9 cellular contexts compared by ENCODE assay signal in genomic region chr2:201130524-201131186, GRCh38. TPM values are rescaled to one million over a fixed set of nuclear protein-coding genes. Genes with fewer than 3 reads are reported as not detected.
A peak's percentile ranks its signal among the peaks of the same experiment; 100 is the strongest.
DNase-seq lines count a peak whose midpoint lies in the region; ATAC-seq and TF ChIP-seq lines count a peak whose summit lies in the region.
"Had no signal": no experiment of that assay in that cellular context is flagged by ENCODE, and none has a peak within 500 bp of the region (broad histone marks: within the 10 kb centered on the region; RNA-seq: fewer than 3 reads in every experiment).

No MANE protein-coding gene starts in this region.

- TF ChIP-seq CTCF in RWPE2 (IDR thresholded peaks at IDR 0.05; ENCODE audit: poor library complexity, severe bottlenecking): no peak

- H3K27ac Mint-ChIP-seq in natural killer cell treated with Interleukin-12 subunit alpha and Interleukin-12 subunit beta and Interleukin-15 and Interleukin-18, amount 100 ng/mL, for 72 hours: peak overlapping the region; percentile 97 to 100

- H3K9me3 ChIP-seq in RWPE2 (ENCODE audit: severe bottlenecking): no peaks in the 10 kb centered on the region

- peaks cover 47% of the 10 kb centered on the region for H3K36me3 Mint-ChIP-seq in natural killer cell treated with Interleukin-12 subunit alpha and Interleukin-12 subunit beta and Interleukin-15 and Interleukin-18, amount 100 ng/mL, for 72 hours

- H3K27me3 Mint-ChIP-seq in natural killer cell treated with Interleukin-12 subunit alpha and Interleukin-12 subunit beta and Interleukin-15 and Interleukin-18, amount 100 ng/mL, for 72 hours: no peaks in the 10 kb centered on the region

- H3K4me1 Mint-ChIP-seq in natural killer cell treated with Interleukin-12 subunit alpha and Interleukin-12 subunit beta and Interleukin-15 and Interleukin-18, amount 100 ng/mL, for 72 hours (ENCODE audit: low read depth in 2 of 2): peaks cover 55 to 71% of the 10 kb centered on the region in 2 donors

- no peaks in the 10 kb centered on the region for H3K9me3 Mint-ChIP-seq in natural killer cell treated with Interleukin-12 subunit alpha and Interleukin-12 subunit beta and Interleukin-15 and Interleukin-18, amount 100 ng/mL, for 72 hours

- peaks cover 15% of the 10 kb centered on the region for H3K36me3 ChIP-seq in RWPE2 (ENCODE audit: low read depth)

- H3K4me3 Mint-ChIP-seq in natural killer cell treated with Interleukin-12 subunit alpha and Interleukin-12 subunit beta and Interleukin-15 and Interleukin-18, amount 100 ng/mL, for 72 hours: peak overlapping the region; percentile 94

- H3K27me3 ChIP-seq in RWPE2 (ENCODE audit: insufficient read depth, poor library complexity, severe bottlenecking): no peaks in the 10 kb centered on the region

- peak; percentile 7 for DNase-seq in DMS 273 (lab: John Stamatoyannopoulos, UW; ENCODE audit: unreplicated experiment)
- no peak for DNase-seq in DMS 273 treated with DMSO at 0.1 percent for 48 hours (lab: John Stamatoyannopoulos, UW)
- DNase-seq in RWPE2 (ENCODE audit: low spot score): no peak
- DNase-seq in dermis blood vessel endothelial cell: peak; percentile 95
- DNase-seq in natural killer cell treated with Interleukin-12 subunit alpha and Interleukin-12 subunit beta and Interleukin-15 and Interleukin-18, amount 100 ng/mL, for 72 hours (ENCODE audit: low spot score): no peak
- no peak for DNase-seq in NCI-H1436 (lab: John Stamatoyannopoulos, UW)

- peak; percentile 69 for ATAC-seq in RWPE2 (ENCODE audit: low read depth)
- peak; percentile 79 to 83 for ATAC-seq in natural killer cell treated with Interleukin-12 subunit alpha and Interleukin-12 subunit beta and Interleukin-15 and Interleukin-18, amount 100 ng/mL, for 72 hours
- ATAC-seq in GM18520 (IDR thresholded peaks at IDR 0.05; ENCODE audit: unreplicated experiment): no peak
- no peak for ATAC-seq in GM21526 (IDR thresholded peaks at IDR 0.05; ENCODE audit: low FRiP score, unreplicated experiment)

- no peak overlapping the region for H3K4me3 ChIP-seq in RWPE2 (ENCODE audit: severe bottlenecking)

- peaks cover 69% of the 10 kb centered on the region for H3K4me1 ChIP-seq in RWPE2 (ENCODE audit: insufficient read depth, poor library complexity, severe bottlenecking)

- peak overlapping the region; percentile 77 for H3K27ac ChIP-seq in RWPE2 (ENCODE audit: poor library complexity, severe bottlenecking)
- H3K27ac ChIP-seq: 22Rv1 had no signal

RNA-seq across cellular contexts. Expression of gene CFLAR, which starts 14.7 kb away (rescaled TPM):
- total RNA-seq in dermis blood vessel endothelial cell: 174 and 316 TPM in 2 replicates
- 100 to 1,000 TPM; 366 to 438 TPM for total RNA-seq in natural killer cell treated with Interleukin-12 subunit alpha and Interleukin-12 subunit beta and Interleukin-15 and Interleukin-18, amount 100 ng/mL, for 72 hours

RNA-seq across cellular contexts. Expression of gene CASP10, which starts 52.3 kb away (rescaled TPM):
- total RNA-seq in dermis blood vessel endothelial cell: 68.7 and 94.8 TPM in 2 replicates
- 10 to 100 TPM; 17.5 to 23.0 TPM for total RNA-seq in natural killer cell treated with Interleukin-12 subunit alpha and Interleukin-12 subunit beta and Interleukin-15 and Interleukin-18, amount 100 ng/mL, for 72 hours

RNA-seq across cellular contexts. Expression of gene NDUFB3, which starts 58.9 kb away (rescaled TPM):
- 82.0 and 92.2 TPM in 2 replicates for total RNA-seq in dermis blood vessel endothelial cell
- total RNA-seq in natural killer cell treated with Interleukin-12 subunit alpha and Interleukin-12 subunit beta and Interleukin-15 and Interleukin-18, amount 100 ng/mL, for 72 hours: 100 to 1,000 TPM; 104 to 124 TPM

RNA-seq across cellular contexts. Expression of gene HYCC2, which starts 59.2 kb away (rescaled TPM):
- total RNA-seq in dermis blood vessel endothelial cell: 13.6 and 14.2 TPM in 2 replicates
- 10 to 100 TPM; 55.0 to 64.6 TPM for total RNA-seq in natural killer cell treated with Interleukin-12 subunit alpha and Interleukin-12 subunit beta and Interleukin-15 and Interleukin-18, amount 100 ng/mL, for 72 hours

Comparison
In these comparisons a context has a peak if more than half of its experiments do, and no peak if none do; other contexts are left out.
1. DNase-seq: peak in DMS 273 (single experiment) and dermis blood vessel endothelial cell (single experiment); none in DMS 273 treated with DMSO at 0.1 percent for 48 hours (single experiment), RWPE2 (single experiment), natural killer cell treated with Interleukin-12 subunit alpha and Interleukin-12 subunit beta and Interleukin-15 and Interleukin-18, amount 100 ng/mL, for 72 hours (single experiment) and NCI-H1436 (single experiment).
2. ATAC-seq: peak in RWPE2 (single experiment) and natural killer cell treated with Interleukin-12 subunit alpha and Interleukin-12 subunit beta and Interleukin-15 and Interleukin-18, amount 100 ng/mL, for 72 hours (2 of 2); none in GM18520 (single experiment) and GM21526 (single experiment).